In the genomic region with DNA sequence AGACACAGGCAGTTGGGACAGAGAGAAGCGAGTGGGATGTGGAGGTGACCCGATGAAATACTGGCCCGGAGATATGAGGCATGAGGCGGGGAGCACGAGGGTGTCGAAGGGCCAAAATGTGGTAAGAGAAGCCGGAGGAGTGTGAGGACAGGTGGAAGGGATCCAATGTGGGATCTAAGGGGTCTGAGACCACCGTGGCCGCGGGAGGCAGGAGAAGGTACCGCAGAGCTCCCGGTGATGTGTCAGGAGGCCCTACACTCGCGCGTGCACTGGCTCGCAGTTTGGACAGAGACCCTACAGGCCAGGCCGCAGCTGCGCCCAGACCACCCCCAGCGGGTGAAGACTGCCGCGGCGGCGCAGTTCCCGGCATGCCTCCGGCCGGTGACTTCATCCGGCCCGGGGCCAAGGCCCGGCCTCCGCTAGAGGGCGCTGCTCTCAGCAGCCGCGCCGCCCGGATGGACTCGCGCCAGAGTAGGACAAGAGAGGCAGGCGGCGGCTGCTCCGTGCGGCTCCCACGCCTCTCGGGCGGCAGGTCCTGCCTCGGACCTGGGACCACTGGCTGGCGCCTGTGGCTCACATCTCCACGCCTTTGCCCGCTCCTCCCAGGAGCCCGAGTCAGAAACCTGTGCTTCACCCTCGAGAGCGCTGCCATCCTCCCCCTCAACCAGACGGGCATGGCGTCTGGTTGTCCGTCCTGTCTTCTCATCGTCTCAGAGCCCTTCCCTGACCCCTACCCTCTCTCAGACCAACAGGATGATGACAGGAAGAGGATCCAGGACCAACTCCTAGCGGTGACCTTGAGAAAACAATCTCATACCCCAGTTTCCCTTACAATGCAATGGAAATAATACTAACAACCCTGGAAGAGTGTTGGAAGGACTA, we compare ENCODE assay signal across 8 cellular contexts. TPM values are rescaled to one million over a fixed set of nuclear protein-coding genes. Genes with fewer than 3 reads are reported as not detected.
DNase-seq lines count a peak whose midpoint lies in the region; ATAC-seq and TF ChIP-seq lines count a peak whose summit lies in the region.

No MANE protein-coding gene starts in this region.

- peak overlapping the region; percentile 75 for H3K4me3 Mint-ChIP-seq in chondrocyte (ENCODE audit: unreplicated experiment)

- no peaks in the 10 kb centered on the region for H3K36me3 Mint-ChIP-seq in chondrocyte (ENCODE audit: low read depth)

- no peaks in the 10 kb centered on the region for H3K27me3 Mint-ChIP-seq in chondrocyte (ENCODE audit: low read depth)

- peaks cover 16% of the 10 kb centered on the region for H3K4me1 Mint-ChIP-seq in chondrocyte (ENCODE audit: low read depth)

- peak; percentile 89 for ATAC-seq in GM18858 (IDR thresholded peaks at IDR 0.05; ENCODE audit: unreplicated experiment)
- ATAC-seq in HG03066 (IDR thresholded peaks at IDR 0.05; ENCODE audit: low read depth, unreplicated experiment): peak; percentile 81

- H3K27ac ChIP-seq in layer of hippocampus (ENCODE audit: low read depth, low read length): peak overlapping the region; percentile 96

- H3K9me3 Mint-ChIP-seq in chondrocyte (ENCODE audit: low read depth): no peaks in the 10 kb centered on the region

- DNase-seq in AG08395 (ENCODE audit: low spot score) (peak; percentile 94), NCI-H2196 treated with DMSO at 0.1 percent for 48 hours (lab: John Stamatoyannopoulos, UW; ENCODE audit: unreplicated experiment) (peak; percentile 76), chondrocyte (ENCODE audit: low spot score) (peak; percentile 94)
- DNase-seq in activated CD4-positive, CD25-positive, alpha-beta regulatory T cell treated with anti-CD3 and anti-CD28 coated beads, Interleukin-2, amount 50 U/mL, for 72 hours: peak; percentile 95
- peak; percentile 88 to 94 for DNase-seq in stimulated activated CD4-positive, alpha-beta T cell treated with anti-CD3 and anti-CD28 coated beads, Interleukin-1b, Interleukin-23, amount 100 ng/mL, for 4 hours (ENCODE audit: low read depth in 2 of 2)

- peak overlapping the region; percentile 87 for H3K27ac Mint-ChIP-seq in chondrocyte (ENCODE audit: unreplicated experiment)

- TF ChIP-seq CTCF in chondrocyte (IDR thresholded peaks at IDR 0.05): peak; percentile 98

- H3K27me3 ChIP-seq in layer of hippocampus (ENCODE audit: control insufficient read depth, insufficient read depth, low read length): no peaks in the 10 kb centered on the region

RNA-seq across cellular contexts. Expression of a gene that starts 35.4 kb away (rescaled TPM):
- 26.6 to 59.2 TPM (median 58.4 TPM) in 3 replicates for total RNA-seq in chondrocyte

RNA-seq across cellular contexts. Expression of a gene that starts 43.2 kb away (rescaled TPM):
- 110 to 129 TPM (median 117 TPM) in 3 replicates for total RNA-seq in chondrocyte

RNA-seq across cellular contexts. Expression of a gene that starts 47.1 kb away (rescaled TPM):
- total RNA-seq in chondrocyte: not detected in 3 replicates

RNA-seq across cellular contexts. Expression of a gene that starts 55.4 kb away (rescaled TPM):
- 0.62 TPM in 1 of 3 replicates, not detected in the others for total RNA-seq in chondrocyte

Comparison
In these comparisons a context has a peak if more than half of its experiments do, and no peak if none do; other contexts are left out.
1. Peak in every context shown above with its lines: DNase-seq, ATAC-seq and H3K27ac ChIP-seq.